Comparison of ENCODE assay signal across 20 cellular contexts in genomic region chr9:91308144-91308543, GRCh38.
"Had no signal": no experiment of that assay in that cellular context is flagged by ENCODE, and none has a peak within 500 bp of the region (broad histone marks: within the 10 kb centered on the region; RNA-seq: fewer than 3 reads in every experiment).

No MANE protein-coding gene starts in this region.

- H3K36me3 Mint-ChIP-seq: natural killer cell had no signal

- H3K27me3 Mint-ChIP-seq: activated naive CD4-positive, alpha-beta T cell treated with anti-CD3 and anti-CD28 coated beads, Interleukin-2, amount 50 U/mL, for 24 hours; stimulated activated naive CD8-positive, alpha-beta T cell treated with anti-CD3 and anti-CD28 coated beads, Interleukin-15, Interleukin-2, amounts not matched to agents 100 ng/mL and 50 ng/mL, for 24 hours; T-cell had no signal

- H3K36me3 ChIP-seq: esophagus muscularis mucosa, gastrocnemius medialis, neutrophil, ovary, prostate gland had no signal

- H3K27me3 ChIP-seq: dorsolateral prefrontal cortex, esophagus muscularis mucosa, gastrocnemius medialis, neutrophil, ovary, tibial artery had no signal

- H3K27ac ChIP-seq: esophagus muscularis mucosa, neutrophil, ovary, prostate gland, tibial artery had no signal

- H3K4me3 ChIP-seq: dorsolateral prefrontal cortex, esophagus muscularis mucosa, gastrocnemius medialis, ovary, prostate gland, tibial artery had no signal

- H3K9me3 ChIP-seq: esophagus muscularis mucosa, gastrocnemius medialis, neutrophil, ovary, prostate gland, tibial artery had no signal

- H3K27ac Mint-ChIP-seq: activated naive CD4-positive, alpha-beta T cell treated with anti-CD3 and anti-CD28 coated beads, Interleukin-2, amount 50 U/mL, for 24 hours; stimulated activated naive CD8-positive, alpha-beta T cell treated with anti-CD3 and anti-CD28 coated beads, Interleukin-15, Interleukin-2, amounts not matched to agents 100 ng/mL and 50 ng/mL, for 24 hours; T-cell had no signal

- DNase-seq: activated gamma-delta T cell; activated T-cell treated with anti-CD3 and anti-CD28 coated beads, Interleukin-2, amount 50 U/mL, for 4 hours; central memory CD4-positive, alpha-beta T cell; dorsolateral prefrontal cortex; gastrocnemius medialis; hippocampal formation; left ventricle myocardium superior; mammary epithelial cell; natural killer cell; ovary; stimulated activated CD4-positive, alpha-beta T cell treated with anti-CD3 and anti-CD28 coated beads, Interleukin-4, amount 100 ng/mL, for 24 hours; T-cell; T-helper 9 cell; tibial artery had no signal

- H3K4me3 Mint-ChIP-seq: activated naive CD4-positive, alpha-beta T cell treated with anti-CD3 and anti-CD28 coated beads, Interleukin-2, amount 50 U/mL, for 24 hours; activated T-cell treated with anti-CD3 and anti-CD28 coated beads, Interleukin-2, amount 50 U/mL, for 4 hours; mesothelial cell of epicardium; natural killer cell; stimulated activated naive CD8-positive, alpha-beta T cell treated with anti-CD3 and anti-CD28 coated beads, Interleukin-15, Interleukin-2, amounts not matched to agents 100 ng/mL and 50 ng/mL, for 24 hours; T-cell had no signal

- H3K9me3 Mint-ChIP-seq: activated naive CD4-positive, alpha-beta T cell treated with anti-CD3 and anti-CD28 coated beads, Interleukin-2, amount 50 U/mL, for 24 hours; activated T-cell treated with anti-CD3 and anti-CD28 coated beads, Interleukin-2, amount 50 U/mL, for 4 hours; natural killer cell; stimulated activated naive CD8-positive, alpha-beta T cell treated with anti-CD3 and anti-CD28 coated beads, Interleukin-15, Interleukin-2, amounts not matched to agents 100 ng/mL and 50 ng/mL, for 24 hours; T-cell had no signal

- ATAC-seq: gastrocnemius medialis, left ventricle myocardium superior, natural killer cell, T-cell had no signal
